In genomic region chr19:35176183-35176570, GRCh38 we compare ENCODE assay signal across 17 cellular contexts. TPM values are rescaled to one million over a fixed set of nuclear protein-coding genes. Genes with fewer than 3 reads are reported as not detected.
A peak's percentile ranks its signal among the peaks of the same experiment; 100 is the strongest.
DNase-seq lines count a peak whose midpoint lies in the region; ATAC-seq and TF ChIP-seq lines count a peak whose summit lies in the region.
"Had no signal": no experiment of that assay in that cellular context is flagged by ENCODE, and none has a peak within 500 bp of the region (broad histone marks: within the 10 kb centered on the region; RNA-seq: fewer than 3 reads in every experiment).

No MANE protein-coding gene starts in this region.

- H2AK5ac ChIP-seq in mesenchymal stem cell (ENCODE audit: low read length, severe bottlenecking): no peak overlapping the region

- H3K4me3 Mint-ChIP-seq in activated CD8-positive, alpha-beta memory T cell treated with anti-CD3 and anti-CD28 coated beads, Interleukin-2, amount 10 ng/mL, durations not matched to agents 7 days and 5 days: no peak overlapping the region
- H3K4me3 Mint-ChIP-seq in HFFc6: peak overlapping the region; percentile 42

- H3K4ac ChIP-seq in mesenchymal stem cell (ENCODE audit: low read depth in 1 of 2, low read length in 2 of 2): no peak overlapping the region

- no peak overlapping the region for H2BK5ac ChIP-seq in mesenchymal stem cell (ENCODE audit: low read depth, low read length, poor library complexity, severe bottlenecking)

- no peak overlapping the region for H2AFZ ChIP-seq in mesenchymal stem cell (ENCODE audit: low read depth, low read length)

- H3K9me3 Mint-ChIP-seq in activated CD8-positive, alpha-beta memory T cell treated with anti-CD3 and anti-CD28 coated beads, Interleukin-2, amount 10 ng/mL, durations not matched to agents 7 days and 5 days (ENCODE audit: low read depth): peaks cover 3% of the 10 kb centered on the region
- peaks cover 5% of the 10 kb centered on the region for H3K9me3 Mint-ChIP-seq in HFFc6

- no peak overlapping the region for H3K27ac Mint-ChIP-seq in activated CD8-positive, alpha-beta memory T cell treated with anti-CD3 and anti-CD28 coated beads, Interleukin-2, amount 10 ng/mL, durations not matched to agents 7 days and 5 days
- H3K27ac Mint-ChIP-seq in HFFc6: peak overlapping the region; percentile 41; the same call in 1 of the 2 replicates

- no peak for TF ChIP-seq EP300 in suprapubic skin (IDR thresholded peaks at IDR 0.05)

- H3K4me1 Mint-ChIP-seq in activated CD8-positive, alpha-beta memory T cell treated with anti-CD3 and anti-CD28 coated beads, Interleukin-2, amount 10 ng/mL, durations not matched to agents 7 days and 5 days: peaks cover 14% of the 10 kb centered on the region
- peaks cover 18% of the 10 kb centered on the region for H3K4me1 Mint-ChIP-seq in HFFc6 (ENCODE audit: low read depth)

- peaks cover 19% of the 10 kb centered on the region for H3K36me3 Mint-ChIP-seq in activated CD8-positive, alpha-beta memory T cell treated with anti-CD3 and anti-CD28 coated beads, Interleukin-2, amount 10 ng/mL, durations not matched to agents 7 days and 5 days
- 0 out of 2 replicates have a peak, but pooled peaks cover 8% of the 10 kb centered on the region for H3K36me3 Mint-ChIP-seq in HFFc6 (ENCODE audit: low read depth)

- H3K4me3 ChIP-seq in mesenchymal stem cell (ENCODE audit: insufficient read depth in 1 of 2, low read depth in 1 of 2, low read length in 2 of 2) (no peak overlapping the region), suprapubic skin (no peak overlapping the region), right atrium auricular region (no peak overlapping the region)

- no peak overlapping the region for H3K23ac ChIP-seq in mesenchymal stem cell (ENCODE audit: low read length in 2 of 2)

- peaks cover 3% of the 10 kb centered on the region for H3K9me3 ChIP-seq in mesenchymal stem cell (ENCODE audit: control insufficient read depth, low read length)
- H3K9me3 ChIP-seq in suprapubic skin: no peaks in the 10 kb centered on the region
- H3K9me3 ChIP-seq in right atrium auricular region: no peaks in the 10 kb centered on the region

- no peak overlapping the region for H4K91ac ChIP-seq in mesenchymal stem cell (ENCODE audit: low read length)

- H3K9ac ChIP-seq in mesenchymal stem cell (ENCODE audit: low read length): peak overlapping the region; percentile 58

- H3K27ac ChIP-seq in mesenchymal stem cell (ENCODE audit: low read length, poor library complexity, severe bottlenecking): no peak overlapping the region
- peak overlapping the region; percentile 47 for H3K27ac ChIP-seq in suprapubic skin
- H3K27ac ChIP-seq in right atrium auricular region: no peak overlapping the region
- H3K27ac ChIP-seq: 22Rv1 had no signal

- H3K27me3 Mint-ChIP-seq in activated CD8-positive, alpha-beta memory T cell treated with anti-CD3 and anti-CD28 coated beads, Interleukin-2, amount 10 ng/mL, durations not matched to agents 7 days and 5 days: no peaks in the 10 kb centered on the region
- peaks cover 25% of the 10 kb centered on the region for H3K27me3 Mint-ChIP-seq in HFFc6 (ENCODE audit: insufficient read depth)

- CTCF ChIA-PET in activated CD8-positive, alpha-beta memory T cell treated with anti-CD3 and anti-CD28 coated beads, Interleukin-2, amount 10 ng/mL, durations not matched to agents 7 days and 5 days (lab: Charles Lee): interaction anchor here (1.7 kb wide), 1 partner anchor 23 kb away, joined by 4 read pairs; no protein-coding TSS in a partner anchor

- H3K36me3 ChIP-seq in mesenchymal stem cell (ENCODE audit: control insufficient read depth in 1 of 2, insufficient read depth in 2 of 2, low read depth in 1 of 2, low read length in 2 of 2): peaks cover 3 to 7% of the 10 kb centered on the region in 2 experiments
- H3K36me3 ChIP-seq in suprapubic skin: no peaks in the 10 kb centered on the region
- H3K36me3 ChIP-seq in right atrium auricular region: no peaks in the 10 kb centered on the region

- ATAC-seq in activated CD8-positive, alpha-beta memory T cell treated with anti-CD3 and anti-CD28 coated beads, Interleukin-2, amount 10 ng/mL, durations not matched to agents 7 days and 5 days: no peak
- no peak for ATAC-seq in GM19023 (IDR thresholded peaks at IDR 0.05; ENCODE audit: unreplicated experiment)
- ATAC-seq: Panc1 had no signal

- H2BK15ac ChIP-seq in mesenchymal stem cell (ENCODE audit: low read depth, poor library complexity, severe bottlenecking): no peak overlapping the region

- no peak overlapping the region for H3K18ac ChIP-seq in mesenchymal stem cell (ENCODE audit: low read depth in 1 of 2, low read length in 2 of 2)

- WGBS in mesenchymal stem cell: 71% methylated on average over 3 of the region's 3 CpGs
- WGBS in suprapubic skin: 59% methylated on average over 3 of the region's 3 CpGs

- H3K27me3 ChIP-seq in mesenchymal stem cell (ENCODE audit: control insufficient read depth in 1 of 2, insufficient read depth in 1 of 2, low read length in 2 of 2): no peaks in the 10 kb centered on the region
- H3K27me3 ChIP-seq in suprapubic skin: no peaks in the 10 kb centered on the region
- no peaks in the 10 kb centered on the region for H3K27me3 ChIP-seq in right atrium auricular region

- no peak overlapping the region for H2BK120ac ChIP-seq in mesenchymal stem cell (ENCODE audit: low read depth, low read length)

- H3K14ac ChIP-seq in mesenchymal stem cell (ENCODE audit: low read length in 2 of 2): no peak overlapping the region

- H3K4me1 ChIP-seq in mesenchymal stem cell (ENCODE audit: control insufficient read depth, insufficient read depth, low read depth, low read length) (peaks cover 1% of the 10 kb centered on the region), suprapubic skin (peaks cover 5% of the 10 kb centered on the region), right atrium auricular region (no peaks in the 10 kb centered on the region)

- no peak overlapping the region for H3K4me2 ChIP-seq in mesenchymal stem cell (ENCODE audit: low read length, poor library complexity, severe bottlenecking)

- H3K79me1 ChIP-seq in mesenchymal stem cell (replicated peaks; ENCODE audit: low read length, poor library complexity, severe bottlenecking): no peaks in the 10 kb centered on the region

- no peak for TF ChIP-seq CTCF in HFFc6 (IDR thresholded peaks at IDR 0.05)
- no peak for TF ChIP-seq CTCF in suprapubic skin (IDR thresholded peaks at IDR 0.05)
- no peak for TF ChIP-seq CTCF in right atrium auricular region (IDR thresholded peaks at IDR 0.05)

- H4K8ac ChIP-seq in mesenchymal stem cell (ENCODE audit: low read length): no peak overlapping the region

- DNase-seq in activated CD8-positive, alpha-beta memory T cell treated with anti-CD3 and anti-CD28 coated beads for 24 hours: peak; percentile 13
- no peak for DNase-seq in activated CD8-positive, alpha-beta memory T cell treated with anti-CD3 and anti-CD28 coated beads, Interleukin-2, amount 10 ng/mL, durations not matched to agents 7 days and 5 days
- DNase-seq in HFFc6: no peak
- DNase-seq in mesenchymal stem cell: no peak
- DNase-seq in suprapubic skin (ENCODE audit: low spot score in 2 of 2): no peak
- no peak for DNase-seq in right atrium auricular region (ENCODE audit: low spot score)
- no peak for DNase-seq in LoVo (ENCODE audit: low spot score)
- DNase-seq: GOT3, KBM-7, NCI-H1436, NCI-H2081, NCI-H510A had no signal

- H2BK12ac ChIP-seq in mesenchymal stem cell (ENCODE audit: low read length in 2 of 2): no peak overlapping the region

- no peak for TF ChIP-seq POLR2A in suprapubic skin (IDR thresholded peaks at IDR 0.05)

RNA-seq across cellular contexts. Expression of gene FXYD5, which starts 21.6 kb away (rescaled TPM):
- 100 to 1,000 TPM; 262 to 354 TPM for total RNA-seq in activated CD8-positive, alpha-beta memory T cell treated with anti-CD3 and anti-CD28 coated beads, Interleukin-2, amount 10 ng/mL, durations not matched to agents 7 days and 5 days
- total RNA-seq in HFFc6 (2021; fragmentation: NEBNext Ultra II Directional; extraction: Animal tissue kit (Norgen Biotek cat#: 25700)): 100 to 1,000 TPM; 317 to 417 (median 353) TPM
- 248 TPM for polyA plus RNA-seq in mesenchymal stem cell (2013, experiment 1 of 2)
- polyA plus RNA-seq in mesenchymal stem cell (2013, experiment 2 of 2): 237 TPM
- 10 to 100 TPM; 29.8 to 64.8 (median 37.7) TPM for total RNA-seq in suprapubic skin
- total RNA-seq in right atrium auricular region: 10 to 100 TPM; 31.3 to 77.7 TPM

RNA-seq across cellular contexts. Expression of gene FXYD7, which starts 33.1 kb away (rescaled TPM):
- total RNA-seq in activated CD8-positive, alpha-beta memory T cell treated with anti-CD3 and anti-CD28 coated beads, Interleukin-2, amount 10 ng/mL, durations not matched to agents 7 days and 5 days: 1 to 10 TPM; 1.1 to 1.9 TPM
- under 1 TPM in 3 of 6 experiments, not detected in 3; 0.32 to 0.87 (median 0.68) TPM for total RNA-seq in HFFc6 (2021; fragmentation: NEBNext Ultra II Directional; extraction: Animal tissue kit (Norgen Biotek cat#: 25700))
- polyA plus RNA-seq in mesenchymal stem cell (2013, experiment 1 of 2): 0.07 TPM
- polyA plus RNA-seq in mesenchymal stem cell (2013, experiment 2 of 2): not detected
- 1 to 10 TPM in 1 of 4 donors, not detected in 3; 2.2 TPM for total RNA-seq in suprapubic skin
- not detected for total RNA-seq in right atrium auricular region
- total RNA-seq: SK-MEL-5 had no signal

RNA-seq across cellular contexts. Expression of gene FXYD1, which starts 37.6 kb away (rescaled TPM):
- total RNA-seq in activated CD8-positive, alpha-beta memory T cell treated with anti-CD3 and anti-CD28 coated beads, Interleukin-2, amount 10 ng/mL, durations not matched to agents 7 days and 5 days: under 1 TPM in 1 of 2 experiments, not detected in 1; 0.61 TPM
- total RNA-seq in HFFc6 (2021; fragmentation: NEBNext Ultra II Directional; extraction: Animal tissue kit (Norgen Biotek cat#: 25700)): 1 to 10 TPM in 4 of 6 experiments, under 1 TPM in 1, not detected in 1; 0.92 to 2.7 (median 2.1) TPM
- polyA plus RNA-seq in mesenchymal stem cell (2013, experiment 1 of 2): 0.33 TPM
- polyA plus RNA-seq in mesenchymal stem cell (2013, experiment 2 of 2): 0.33 TPM
- total RNA-seq in suprapubic skin (10 to 100 TPM in 1 of 4 donors, 1 to 10 TPM in 3; 2.0 to 10.9 (median 6.7) TPM), right atrium auricular region (100 to 1,000 TPM; 166 to 175 TPM)
- total RNA-seq: SK-MEL-5 had no signal

RNA-seq across cellular contexts. Expression of gene LGI4, which starts 41.3 kb away (rescaled TPM):
- not detected for total RNA-seq in activated CD8-positive, alpha-beta memory T cell treated with anti-CD3 and anti-CD28 coated beads, Interleukin-2, amount 10 ng/mL, durations not matched to agents 7 days and 5 days
- under 1 TPM in 5 of 6 experiments, not detected in 1; 0.08 to 0.17 (median 0.10) TPM for total RNA-seq in HFFc6 (2021; fragmentation: NEBNext Ultra II Directional; extraction: Animal tissue kit (Norgen Biotek cat#: 25700))
- 0.15 TPM for polyA plus RNA-seq in mesenchymal stem cell (2013, experiment 1 of 2)
- polyA plus RNA-seq in mesenchymal stem cell (2013, experiment 2 of 2): 0.11 TPM
- total RNA-seq in suprapubic skin (10 to 100 TPM in 1 of 4 donors, 1 to 10 TPM in 3; 4.3 to 11.8 (median 7.8) TPM), right atrium auricular region (10 to 100 TPM; 10.9 to 42.5 TPM)

RNA-seq across cellular contexts. Expression of gene FAM187B, which starts 52.4 kb away (rescaled TPM):
- not detected for total RNA-seq in activated CD8-positive, alpha-beta memory T cell treated with anti-CD3 and anti-CD28 coated beads, Interleukin-2, amount 10 ng/mL, durations not matched to agents 7 days and 5 days
- not detected for total RNA-seq in HFFc6 (2021; fragmentation: NEBNext Ultra II Directional; extraction: Animal tissue kit (Norgen Biotek cat#: 25700))
- not detected for polyA plus RNA-seq in mesenchymal stem cell (2013, experiment 1 of 2)
- not detected for polyA plus RNA-seq in mesenchymal stem cell (2013, experiment 2 of 2)
- total RNA-seq in suprapubic skin (not detected), right atrium auricular region (not detected)
- total RNA-seq: SK-MEL-5 had no signal
- polyA plus RNA-seq: BJ had no signal

Comparison
In these comparisons a context has a peak if more than half of its experiments do, and no peak if none do; other contexts are left out.
1. RNA of gene FXYD1, which starts 37.6 kb away (total RNA-seq): 166 to 175 TPM in right atrium auricular region; 2.0 to 10.9 TPM in suprapubic skin, 0.92 to 2.7 TPM in HFFc6 and 0.61 TPM in activated CD8-positive, alpha-beta memory T cell treated with anti-CD3 and anti-CD28 coated beads, Interleukin-2, amount 10 ng/mL, durations not matched to agents 7 days and 5 days; every median in the first group is over 10 times any median in the second.